In genomic region chr2:165147201-165148045, GRCh38 we compare ENCODE assay signal across 27 cellular contexts. TPM values are rescaled to one million over a fixed set of nuclear protein-coding genes. Genes with fewer than 3 reads are reported as not detected.
"Had no signal": no experiment of that assay in that cellular context is flagged by ENCODE, and none has a peak within 500 bp of the region (broad histone marks: within the 10 kb centered on the region; RNA-seq: fewer than 3 reads in every experiment).

No MANE protein-coding gene starts in this region.

- H3K4me3 Mint-ChIP-seq: activated CD4-positive, alpha-beta T cell treated with anti-CD3 and anti-CD28 coated beads for 36 hours; activated T-cell treated with anti-CD3 and anti-CD28 coated beads, Interleukin-2, amount 50 U/mL, for 24 hours; activated T-helper 17 cell treated with anti-CD3 and anti-CD28 coated beads, Interleukin-2, amount 50 U/mL, for 72 hours; central memory CD8-positive, alpha-beta T cell; endodermal cell; immature natural killer cell; naive thymus-derived CD8-positive, alpha-beta T cell; stimulated activated naive CD8-positive, alpha-beta T cell treated with anti-CD3 and anti-CD28 coated beads, Interleukin-15, Interleukin-2, amounts not matched to agents 100 ng/mL and 50 ng/mL, for 24 hours; WTC11 had no signal

- DNase-seq: activated CD4-positive, alpha-beta T cell treated with anti-CD3 and anti-CD28 coated beads for 36 hours; activated CD4-positive, alpha-beta T cell treated with anti-CD3 and anti-CD28 coated beads, Interleukin-2, amount 50 U/mL, for 4 hours; activated CD8-positive, alpha-beta memory T cell treated with anti-CD3 and anti-CD28 coated beads for 24 hours; activated CD8-positive, alpha-beta memory T cell treated with anti-CD3 and anti-CD28 coated beads, Interleukin-2, amount 50 U/mL, for 4 hours; activated T-cell treated with anti-CD3 and anti-CD28 coated beads, Interleukin-2, amount 50 U/mL, for 24 hours; colonic mucosa; endodermal cell; heart right ventricle; immature natural killer cell; kidney glomerular epithelial cell; left lung; naive thymus-derived CD8-positive, alpha-beta T cell; stimulated activated CD4-positive, alpha-beta T cell treated with anti-CD3 and anti-CD28 coated beads, Interleukin-4, amount 100 ng/mL, for 24 hours; T-helper 9 cell; tibial artery had no signal

- H3K9me3 ChIP-seq: breast epithelium, colonic mucosa, heart right ventricle, left lung, prostate gland, tibial artery had no signal

- H3K27me3 ChIP-seq: breast epithelium, colonic mucosa, heart right ventricle, left lung, tibial artery had no signal

- H3K4me1 Mint-ChIP-seq: activated T-helper 17 cell treated with anti-CD3 and anti-CD28 coated beads, Interleukin-2, amount 50 U/mL, for 72 hours; central memory CD8-positive, alpha-beta T cell; endodermal cell; immature natural killer cell had no signal

- H3K27ac Mint-ChIP-seq: activated CD4-positive, alpha-beta T cell treated with anti-CD3 and anti-CD28 coated beads for 36 hours; activated naive CD4-positive, alpha-beta T cell treated with anti-CD3 and anti-CD28 coated beads, Interleukin-2, amount 50 U/mL, for 72 hours; activated T-cell treated with anti-CD3 and anti-CD28 coated beads, Interleukin-2, amount 50 U/mL, for 24 hours; activated T-helper 17 cell treated with anti-CD3 and anti-CD28 coated beads, Interleukin-2, amount 50 U/mL, for 72 hours; endodermal cell; immature natural killer cell; naive thymus-derived CD8-positive, alpha-beta T cell; stimulated activated naive CD8-positive, alpha-beta T cell treated with anti-CD3 and anti-CD28 coated beads, Interleukin-15, Interleukin-2, amounts not matched to agents 100 ng/mL and 50 ng/mL, for 24 hours; WTC11 had no signal

- H3K36me3 Mint-ChIP-seq: activated naive CD4-positive, alpha-beta T cell treated with anti-CD3 and anti-CD28 coated beads, Interleukin-2, amount 50 U/mL, for 72 hours; immature natural killer cell; naive thymus-derived CD8-positive, alpha-beta T cell; WTC11 had no signal

- H3K27ac ChIP-seq: breast epithelium, colonic mucosa, epithelial cell of prostate, heart right ventricle, left lung, prostate gland, tibial artery had no signal

- H3K9me3 Mint-ChIP-seq: activated naive CD4-positive, alpha-beta T cell treated with anti-CD3 and anti-CD28 coated beads, Interleukin-2, amount 50 U/mL, for 72 hours; activated T-cell treated with anti-CD3 and anti-CD28 coated beads, Interleukin-2, amount 50 U/mL, for 24 hours; central memory CD8-positive, alpha-beta T cell; endodermal cell; stimulated activated naive CD8-positive, alpha-beta T cell treated with anti-CD3 and anti-CD28 coated beads, Interleukin-15, Interleukin-2, amounts not matched to agents 100 ng/mL and 50 ng/mL, for 24 hours; WTC11 had no signal

- H3K27me3 Mint-ChIP-seq: central memory CD8-positive, alpha-beta T cell; stimulated activated naive CD8-positive, alpha-beta T cell treated with anti-CD3 and anti-CD28 coated beads, Interleukin-15, Interleukin-2, amounts not matched to agents 100 ng/mL and 50 ng/mL, for 24 hours had no signal

- ATAC-seq: activated CD4-positive, alpha-beta T cell treated with anti-CD3 and anti-CD28 coated beads for 36 hours; activated naive CD4-positive, alpha-beta T cell treated with anti-CD3 and anti-CD28 coated beads, Interleukin-2, amount 50 U/mL, for 72 hours; activated T-helper 17 cell treated with anti-CD3 and anti-CD28 coated beads, Interleukin-2, amount 50 U/mL, for 72 hours; heart right ventricle; left lung; naive thymus-derived CD8-positive, alpha-beta T cell; WTC11 had no signal

- H3K36me3 ChIP-seq: breast epithelium, colonic mucosa, heart right ventricle, left lung, prostate gland, tibial artery had no signal

- H3K4me1 ChIP-seq: breast epithelium, colonic mucosa, heart right ventricle, left lung, prostate gland, tibial artery had no signal

- H3K4me3 ChIP-seq: breast epithelium, colonic mucosa, heart right ventricle, left lung, lung, prostate gland, tibial artery had no signal

RNA-seq across cellular contexts. Expression of gene SCN3A, which starts 56.4 kb away (rescaled TPM):
- total RNA-seq: activated T-helper 17 cell treated with anti-CD3 and anti-CD28 coated beads, Interleukin-2, amount 50 U/mL, for 72 hours; fibroblast of villous mesenchyme; osteocyte; T-helper 1 cell treated with Interleukin-12 subunit alpha and Interleukin-12 subunit beta and Interleukin-4 antibody, amounts not matched to agents 30 ng/mL and 1 ng/mL, for 36 hours had no signal
- polyA plus RNA-seq: immature natural killer cell; naive thymus-derived CD8-positive, alpha-beta T cell had no signal
